Comparison of ENCODE assay signal across 33 cellular contexts in genomic region chr6:57085441-57085840, GRCh38.
"Had no signal": no experiment of that assay in that cellular context is flagged by ENCODE, and none has a peak within 500 bp of the region (broad histone marks: within the 10 kb centered on the region; RNA-seq: fewer than 3 reads in every experiment).

No MANE protein-coding gene starts in this region.

- H3K9me3 Mint-ChIP-seq: activated naive CD4-positive, alpha-beta T cell treated with anti-CD3 and anti-CD28 coated beads, Interleukin-2, amount 50 U/mL, for 72 hours; activated T-cell treated with anti-CD3 and anti-CD28 coated beads, Interleukin-2, amount 50 U/mL, for 24 hours; activated T-cell treated with anti-CD3 and anti-CD28 coated beads, Interleukin-2, amount 50 U/mL, for 72 hours; effector memory CD8-positive, alpha-beta T cell had no signal

- H3K27me3 Mint-ChIP-seq: activated B cell treated with CpG ODN at 0.5 μM for 24 hours; activated CD4-positive, alpha-beta memory T cell treated with anti-CD3 and anti-CD28 coated beads, Interleukin-2, amount 10 ng/mL, durations not matched to agents 7 days and 5 days; activated CD4-positive, alpha-beta T cell treated with anti-CD3 and anti-CD28 coated beads, Interleukin-2, amount 10 ng/mL, durations not matched to agents 24 days and 14 days; activated naive CD4-positive, alpha-beta T cell treated with anti-CD3 and anti-CD28 coated beads, Interleukin-2, amount 10 ng/mL, durations not matched to agents 7 days and 5 days; activated naive CD8-positive, alpha-beta T cell treated with anti-CD3 and anti-CD28 coated beads, Interleukin-2, amount 10 ng/mL, durations not matched to agents 7 days and 5 days; activated T-cell treated with anti-CD3 and anti-CD28 coated beads, Interleukin-2, amount 50 U/mL, for 24 hours; brain; effector memory CD8-positive, alpha-beta T cell; T-helper 17 cell had no signal

- H3K4me2 ChIP-seq: hepatocyte had no signal

- H3K4me1 ChIP-seq: breast epithelium had no signal

- H3K4me3 Mint-ChIP-seq: activated B cell treated with CpG ODN at 0.5 μM for 24 hours; activated CD4-positive, alpha-beta memory T cell treated with anti-CD3 and anti-CD28 coated beads, Interleukin-2, amount 10 ng/mL, durations not matched to agents 7 days and 5 days; activated CD4-positive, alpha-beta T cell treated with anti-CD3 and anti-CD28 coated beads, Interleukin-2, amount 10 ng/mL, durations not matched to agents 24 days and 14 days; activated naive CD4-positive, alpha-beta T cell treated with anti-CD3 and anti-CD28 coated beads, Interleukin-2, amount 10 ng/mL, durations not matched to agents 7 days and 5 days; activated naive CD8-positive, alpha-beta T cell treated with anti-CD3 and anti-CD28 coated beads, Interleukin-2, amount 10 ng/mL, durations not matched to agents 7 days and 5 days; activated T-cell treated with anti-CD3 and anti-CD28 coated beads, Interleukin-2, amount 50 U/mL, for 24 hours; activated T-cell treated with anti-CD3 and anti-CD28 coated beads, Interleukin-2, amount 50 U/mL, for 72 hours; brain; effector memory CD8-positive, alpha-beta T cell; T-helper 17 cell; T-helper 2 cell treated with Interferon-gamma antibody and Interleukin-4, amounts not matched to agents 5 μg/mL and 100 μg/mL, for 36 hours had no signal

- H3K27ac ChIP-seq: ascending aorta, breast epithelium, cardiac muscle cell, colonic mucosa, dorsolateral prefrontal cortex, epithelial cell of prostate, esophagus squamous epithelium, gastroesophageal sphincter, heart right ventricle, hepatocyte, WERI-Rb-1 had no signal

- H3K79me2 ChIP-seq: hepatocyte had no signal

- H3K4me3 ChIP-seq: ascending aorta, breast epithelium, cardiac muscle cell, colonic mucosa, dorsolateral prefrontal cortex, esophagus squamous epithelium, gastroesophageal sphincter, heart right ventricle, hepatocyte had no signal

- ATAC-seq: activated CD4-positive, CD25-positive, alpha-beta regulatory T cell treated with anti-CD3 and anti-CD28 coated beads, Interleukin-2, amount 50 U/mL, for 24 hours; activated naive CD4-positive, alpha-beta T cell treated with anti-CD3 and anti-CD28 coated beads, Interleukin-2, amount 50 U/mL, for 72 hours; activated T-cell treated with anti-CD3 and anti-CD28 coated beads, Interleukin-2, amount 50 U/mL, for 72 hours; effector memory CD8-positive, alpha-beta T cell; gastroesophageal sphincter; heart right ventricle; T-helper 17 cell had no signal

- H3K27me3 ChIP-seq: ascending aorta, breast epithelium, cardiac muscle cell, colonic mucosa, dorsolateral prefrontal cortex, esophagus squamous epithelium, gastroesophageal sphincter, heart right ventricle, hepatocyte had no signal

- H3K36me3 ChIP-seq: ascending aorta, breast epithelium, cardiac muscle cell, colonic mucosa, esophagus squamous epithelium, heart right ventricle, WERI-Rb-1 had no signal

- DNase-seq: activated B cell treated with CpG ODN at 0.5 μM for 24 hours; activated CD4-positive, alpha-beta memory T cell treated with anti-CD3 and anti-CD28 coated beads, Interleukin-2, amount 10 ng/mL, durations not matched to agents 7 days and 5 days; activated CD4-positive, alpha-beta T cell treated with anti-CD3 and anti-CD28 coated beads, Interleukin-2, amount 10 ng/mL, durations not matched to agents 24 days and 14 days; activated CD4-positive, alpha-beta T cell treated with anti-CD3 and anti-CD28 coated beads, Interleukin-2, amount 50 U/mL, for 4 hours; activated CD8-positive, alpha-beta memory T cell treated with anti-CD3 and anti-CD28 coated beads, Interleukin-2, amount 50 U/mL, for 48 hours; activated gamma-delta T cell; activated naive CD4-positive, alpha-beta T cell; activated naive CD4-positive, alpha-beta T cell treated with anti-CD3 and anti-CD28 coated beads, Interleukin-2, amount 10 ng/mL, durations not matched to agents 7 days and 5 days; activated naive CD8-positive, alpha-beta T cell treated with anti-CD3 and anti-CD28 coated beads, Interleukin-2, amount 10 ng/mL, durations not matched to agents 7 days and 5 days; activated T-cell treated with anti-CD3 and anti-CD28 coated beads for 4 hours; activated T-cell treated with anti-CD3 and anti-CD28 coated beads, Interleukin-2, amount 50 U/mL, for 24 hours; activated T-cell treated with anti-CD3 and anti-CD28 coated beads, Interleukin-2, amount 50 U/mL, for 72 hours; central memory CD4-positive, alpha-beta T cell; cerebellar nuclear complex; colonic mucosa; dorsolateral prefrontal cortex; effector memory CD8-positive, alpha-beta T cell; esophagus squamous epithelium; foreskin melanocyte; heart right ventricle; T-helper 17 cell; T1000; WERI-Rb-1 had no signal

- H2AFZ ChIP-seq: hepatocyte had no signal

- H3K27ac Mint-ChIP-seq: activated B cell treated with CpG ODN at 0.5 μM for 24 hours; activated CD4-positive, alpha-beta memory T cell treated with anti-CD3 and anti-CD28 coated beads, Interleukin-2, amount 10 ng/mL, durations not matched to agents 7 days and 5 days; activated CD4-positive, alpha-beta T cell treated with anti-CD3 and anti-CD28 coated beads, Interleukin-2, amount 10 ng/mL, durations not matched to agents 24 days and 14 days; activated naive CD4-positive, alpha-beta T cell treated with anti-CD3 and anti-CD28 coated beads, Interleukin-2, amount 10 ng/mL, durations not matched to agents 7 days and 5 days; activated naive CD4-positive, alpha-beta T cell treated with anti-CD3 and anti-CD28 coated beads, Interleukin-2, amount 50 U/mL, for 72 hours; activated naive CD8-positive, alpha-beta T cell treated with anti-CD3 and anti-CD28 coated beads, Interleukin-2, amount 10 ng/mL, durations not matched to agents 7 days and 5 days; activated T-cell treated with anti-CD3 and anti-CD28 coated beads, Interleukin-2, amount 50 U/mL, for 24 hours; activated T-cell treated with anti-CD3 and anti-CD28 coated beads, Interleukin-2, amount 50 U/mL, for 72 hours; effector memory CD8-positive, alpha-beta T cell; T-helper 17 cell; T-helper 2 cell treated with Interferon-gamma antibody and Interleukin-4, amounts not matched to agents 5 μg/mL and 100 μg/mL, for 36 hours had no signal

- H3K9me3 ChIP-seq: ascending aorta, breast epithelium, colonic mucosa, esophagus squamous epithelium, gastroesophageal sphincter had no signal
